In the genomic region with DNA sequence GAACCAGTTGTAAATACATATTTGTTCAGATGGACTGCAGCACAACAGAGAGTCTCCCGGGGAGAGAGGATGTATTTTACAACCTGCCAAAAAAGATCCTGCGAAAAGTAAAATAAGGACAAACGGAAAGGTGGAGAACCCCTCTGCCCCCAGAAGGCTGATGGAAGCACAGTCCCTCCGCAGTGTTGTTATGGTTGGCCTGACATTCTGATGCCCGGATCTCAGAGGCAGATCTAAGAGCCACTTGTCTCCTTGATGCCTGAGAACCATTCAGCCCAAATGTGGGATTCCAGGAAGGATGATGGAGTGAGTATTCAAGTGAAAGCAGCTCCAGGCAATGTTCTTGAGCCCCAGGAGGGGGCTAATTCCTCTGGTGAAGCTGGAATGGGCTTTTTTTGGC, we compare ENCODE assay signal across 3 cellular contexts.
"Had no signal": no experiment of that assay in that cellular context is flagged by ENCODE, and none has a peak within 500 bp of the region (broad histone marks: within the 10 kb centered on the region; RNA-seq: fewer than 3 reads in every experiment).

No MANE protein-coding gene starts in this region.

- H3K4me3 ChIP-seq: GM12878 had no signal

- ATAC-seq: GM12878 had no signal

- DNase-seq: GDM1, GF-D8 had no signal
